ENCODE assay signal across 10 cellular contexts in genomic region chr14:68309121-68309520, GRCh38.
DNase-seq lines count a peak whose midpoint lies in the region; ATAC-seq and TF ChIP-seq lines count a peak whose summit lies in the region.
"Had no signal": no experiment of that assay in that cellular context is flagged by ENCODE, and none has a peak within 500 bp of the region (broad histone marks: within the 10 kb centered on the region; RNA-seq: fewer than 3 reads in every experiment).

No MANE protein-coding gene starts in this region.

- no peaks in the 10 kb centered on the region for H3K36me3 ChIP-seq in Peyer's patch
- H3K36me3 ChIP-seq: upper lobe of left lung had no signal

- TF ChIP-seq POLR2A in Peyer's patch (IDR thresholded peaks at IDR 0.05), result no peak

- TF ChIP-seq CTCF in GM12865 (IDR thresholded peaks at IDR 0.05; ENCODE audit: insufficient read depth, low read depth, low read length, missing control alignments) (no peak), Peyer's patch (IDR thresholded peaks at IDR 0.05) (no peak)

- peak overlapping the region; percentile 5 to 66 for H3K4me3 Mint-ChIP-seq in stimulated activated naive B cell treated with anti-CD40 and anti-IgM and Interleukin-4, amounts not matched to agents 10 μg/mL and 1 μg/mL and 100 μg/mL, for 72 hours

- intact Hi-C loops in left ventricle myocardium superior (cut with micrococcal nuclease), result no loop called here

- H3K4me3 ChIP-seq in GM12865 (ENCODE audit: low read depth, low read length) (no peak overlapping the region), Peyer's patch (no peak overlapping the region)
- H3K4me3 ChIP-seq: upper lobe of left lung had no signal

- ATAC-seq in left ventricle myocardium superior, result peak; percentile 11
- peak; percentile 28 to 35 for ATAC-seq in stimulated activated naive B cell treated with anti-CD40 and anti-IgM and Interleukin-4, amounts not matched to agents 10 μg/mL and 1 μg/mL and 100 μg/mL, for 72 hours (replicated peaks)
- ATAC-seq in HG02884 (IDR thresholded peaks at IDR 0.05; ENCODE audit: unreplicated experiment), result no peak

- no peaks in the 10 kb centered on the region for H3K27me3 ChIP-seq in Peyer's patch
- H3K27me3 ChIP-seq: upper lobe of left lung had no signal

- peak; percentile 46 for DNase-seq in GM12865 (ENCODE audit: low read depth)
- DNase-seq in Peyer's patch, result no peak
- DNase-seq in left ventricle myocardium superior, result no peak
- no peak for DNase-seq in stimulated activated naive B cell treated with anti-CD40 and anti-IgM and Interleukin-4, amounts not matched to agents 10 μg/mL and 1 μg/mL and 100 μg/mL, for 72 hours
- DNase-seq in activated CD8-positive, alpha-beta memory T cell treated with anti-CD3 and anti-CD28 coated beads for 24 hours, result no peak
- no peak for DNase-seq in OCI-M1 (lab: John Stamatoyannopoulos, UW)
- no peak for DNase-seq in inferior parietal cortex (ENCODE audit: extremely low spot score)
- DNase-seq: erythroblast, upper lobe of left lung had no signal

- H3K27ac Mint-ChIP-seq in stimulated activated naive B cell treated with anti-CD40 and anti-IgM and Interleukin-4, amounts not matched to agents 10 μg/mL and 1 μg/mL and 100 μg/mL, for 72 hours, result peak overlapping the region; percentile 91

- peaks cover 51 to 89% of the 10 kb centered on the region in 2 donors for H3K4me1 Mint-ChIP-seq in stimulated activated naive B cell treated with anti-CD40 and anti-IgM and Interleukin-4, amounts not matched to agents 10 μg/mL and 1 μg/mL and 100 μg/mL, for 72 hours

- peaks cover 2 to 19% of the 10 kb centered on the region in 2 donors for H3K36me3 Mint-ChIP-seq in stimulated activated naive B cell treated with anti-CD40 and anti-IgM and Interleukin-4, amounts not matched to agents 10 μg/mL and 1 μg/mL and 100 μg/mL, for 72 hours

- peaks cover 0 to 2% of the 10 kb centered on the region in 2 donors for H3K9me3 Mint-ChIP-seq in stimulated activated naive B cell treated with anti-CD40 and anti-IgM and Interleukin-4, amounts not matched to agents 10 μg/mL and 1 μg/mL and 100 μg/mL, for 72 hours

- no peaks in the 10 kb centered on the region for H3K9me3 ChIP-seq in Peyer's patch
- H3K9me3 ChIP-seq: upper lobe of left lung had no signal

- no peaks in the 10 kb centered on the region for H3K27me3 Mint-ChIP-seq in stimulated activated naive B cell treated with anti-CD40 and anti-IgM and Interleukin-4, amounts not matched to agents 10 μg/mL and 1 μg/mL and 100 μg/mL, for 72 hours

- H3K4me1 ChIP-seq in Peyer's patch, result peaks cover 0 to 13% (median 3%) of the 10 kb centered on the region in 4 donors

- peak overlapping the region in 3 of 4 donors; percentile 4 to 66 (median 8) for H3K27ac ChIP-seq in Peyer's patch
